13 cellular contexts compared by ENCODE assay signal in genomic region chr14:75182820-75183219, GRCh38. TPM values are rescaled to one million over a fixed set of nuclear protein-coding genes. Genes with fewer than 3 reads are reported as not detected.
DNase-seq lines count a peak whose midpoint lies in the region; ATAC-seq and TF ChIP-seq lines count a peak whose summit lies in the region.
"Had no signal": no experiment of that assay in that cellular context is flagged by ENCODE, and none has a peak within 500 bp of the region (broad histone marks: within the 10 kb centered on the region; RNA-seq: fewer than 3 reads in every experiment).

No MANE protein-coding gene starts in this region.

- no peak overlapping the region for H3K4me3 Mint-ChIP-seq in activated CD4-positive, alpha-beta T cell treated with anti-CD3 and anti-CD28 coated beads, Interleukin-2, amount 10 ng/mL, durations not matched to agents 7 days and 5 days
- H3K4me3 Mint-ChIP-seq: B cell had no signal

- H3K9me3 Mint-ChIP-seq in activated CD4-positive, alpha-beta T cell treated with anti-CD3 and anti-CD28 coated beads, Interleukin-2, amount 10 ng/mL, durations not matched to agents 7 days and 5 days: no peaks in the 10 kb centered on the region

- TF ChIP-seq CTCF in NB4 (IDR thresholded peaks at IDR 0.05; ENCODE audit: low read depth, low read length): no peak
- no peak for TF ChIP-seq CTCF in epithelial cell of esophagus (IDR thresholded peaks at IDR 0.05; ENCODE audit: insufficient read depth, low read depth, low read length, missing control alignments)

- H3K27ac Mint-ChIP-seq in activated CD4-positive, alpha-beta T cell treated with anti-CD3 and anti-CD28 coated beads, Interleukin-2, amount 10 ng/mL, durations not matched to agents 7 days and 5 days: no peak overlapping the region
- H3K27ac Mint-ChIP-seq: B cell had no signal

- CTCF ChIA-PET in activated CD4-positive, alpha-beta T cell treated with anti-CD3 and anti-CD28 coated beads, Interleukin-2, amount 10 ng/mL, durations not matched to agents 7 days and 5 days (lab: Charles Lee): interaction anchor here (1.0 kb wide), 1 partner anchor 126 kb away, joined by 4 read pairs; no protein-coding TSS in a partner anchor

- H3K4me1 Mint-ChIP-seq in activated CD4-positive, alpha-beta T cell treated with anti-CD3 and anti-CD28 coated beads, Interleukin-2, amount 10 ng/mL, durations not matched to agents 7 days and 5 days: peaks cover 3% of the 10 kb centered on the region

- TF ChIP-seq POLR2A in NB4 (IDR thresholded peaks at IDR 0.05; ENCODE audit: extremely low read depth, insufficient read length): no peak

- ATAC-seq in GM21825 (IDR thresholded peaks at IDR 0.05; ENCODE audit: unreplicated experiment): no peak

- H3K36me3 Mint-ChIP-seq in activated CD4-positive, alpha-beta T cell treated with anti-CD3 and anti-CD28 coated beads, Interleukin-2, amount 10 ng/mL, durations not matched to agents 7 days and 5 days (ENCODE audit: low read depth): no peaks in the 10 kb centered on the region

- POLR2A ChIA-PET in activated CD4-positive, alpha-beta T cell treated with anti-CD3 and anti-CD28 coated beads, Interleukin-2, amount 10 ng/mL, durations not matched to agents 7 days and 5 days (lab: Charles Lee): no interaction called here

- peaks cover 7% of the 10 kb centered on the region for H3K27me3 Mint-ChIP-seq in activated CD4-positive, alpha-beta T cell treated with anti-CD3 and anti-CD28 coated beads, Interleukin-2, amount 10 ng/mL, durations not matched to agents 7 days and 5 days
- H3K27me3 Mint-ChIP-seq: B cell had no signal

- DNase-seq in AG08396 (ENCODE audit: low spot score) (peak; percentile 43), NB4 (ENCODE audit: low read depth) (peak; percentile 85), epithelial cell of esophagus (ENCODE audit: low read depth) (peak; percentile 21), myocyte (ENCODE audit: low read depth) (peak; percentile 62), NCI-H187 (lab: John Stamatoyannopoulos, UW) (no peak), NCI-H1436 treated with DMSO at 0.1 percent for 48 hours (lab: John Stamatoyannopoulos, UW) (no peak)
- DNase-seq in activated CD4-positive, alpha-beta T cell treated with anti-CD3 and anti-CD28 coated beads, Interleukin-2, amount 10 ng/mL, durations not matched to agents 7 days and 5 days: no peak
- DNase-seq: activated effector memory CD4-positive, alpha-beta T cell treated with anti-CD3 and anti-CD28 coated beads, Interleukin-2, amount 50 U/mL, for 16 hours; glutamatergic neuron; NCI-H774 had no signal

- H3K4me3 ChIP-seq in NB4 (ENCODE audit: low read depth, low read length) (no peak overlapping the region), epithelial cell of esophagus (ENCODE audit: low read length) (no peak overlapping the region)
- H3K4me3 ChIP-seq: HAP-1 had no signal

RNA-seq across cellular contexts. Expression of gene TMED10, which starts 6.4 kb away (rescaled TPM):
- total RNA-seq in myocyte: 309 and 398 TPM in 2 replicates
- polyA plus RNA-seq in myocyte (2012): 467 TPM
- total RNA-seq in activated CD4-positive, alpha-beta T cell treated with anti-CD3 and anti-CD28 coated beads, Interleukin-2, amount 10 ng/mL, durations not matched to agents 7 days and 5 days: 100 to 1,000 TPM; 175 to 213 TPM

RNA-seq across cellular contexts. Expression of gene NEK9, which starts 56.0 kb away (rescaled TPM):
- 46.5 and 51.7 TPM in 2 replicates for total RNA-seq in myocyte
- 58.9 TPM for polyA plus RNA-seq in myocyte (2012)
- 10 to 100 TPM; 74.9 to 81.6 TPM for total RNA-seq in activated CD4-positive, alpha-beta T cell treated with anti-CD3 and anti-CD28 coated beads, Interleukin-2, amount 10 ng/mL, durations not matched to agents 7 days and 5 days

Comparison
In these comparisons a context has a peak if more than half of its experiments do, and no peak if none do; other contexts are left out.
1. DNase-seq: peak in AG08396 (single experiment), NB4 (single experiment), epithelial cell of esophagus (single experiment) and myocyte (single experiment); none in NCI-H187 (0 of 2), NCI-H1436 treated with DMSO at 0.1 percent for 48 hours (single experiment) and activated CD4-positive, alpha-beta T cell treated with anti-CD3 and anti-CD28 coated beads, Interleukin-2, amount 10 ng/mL, durations not matched to agents 7 days and 5 days (single experiment).